ENCODE assay signal across 8 cellular contexts in the genomic region with DNA sequence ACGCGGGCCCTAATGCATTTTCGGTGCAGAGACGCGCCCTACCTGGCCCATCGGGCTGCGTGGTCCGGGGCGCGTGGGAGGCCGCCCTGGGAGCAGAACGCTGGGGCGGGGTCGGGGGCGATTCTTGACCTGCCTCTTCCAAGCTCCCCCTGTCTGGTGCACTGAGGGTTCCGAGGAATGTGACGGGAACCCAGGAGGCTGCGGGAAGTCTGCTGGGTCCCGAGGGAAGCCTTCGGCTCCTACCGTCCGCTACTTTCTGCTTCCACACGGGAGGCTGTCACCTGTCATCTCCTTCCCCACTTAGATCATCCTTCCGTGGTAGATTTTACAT. TPM values are rescaled to one million over a fixed set of nuclear protein-coding genes. Genes with fewer than 3 reads are reported as not detected.
DNase-seq lines count a peak whose midpoint lies in the region; ATAC-seq, FAIRE-seq and TF ChIP-seq lines count a peak whose summit lies in the region.

No MANE protein-coding gene starts in this region.

- WGBS in iPS DF 6.9 (ENCODE audit: insufficient coverage, insufficient read length): no CpG with 5 or more reads among the region's 24 CpGs
- WGBS in smooth muscle cell (ENCODE audit: low lambda C conversion rate): 9% methylated on average over 12 of the region's 24 CpGs

- CTCF ChIA-PET in activated CD8-positive, alpha-beta T cell treated with anti-CD3 and anti-CD28 coated beads for 36 hours (lab: Charles Lee): interaction anchor here (0.8 to 1.9 kb wide), 9 partner anchors 11 to 974 kb away, joined by 3 to 12 read pairs (median 4); a partner anchor contains a TSS

- no peak for ATAC-seq in activated CD8-positive, alpha-beta T cell treated with anti-CD3 and anti-CD28 coated beads for 36 hours
- ATAC-seq in HG02678 (IDR thresholded peaks at IDR 0.05; ENCODE audit: unreplicated experiment) (no peak), HG03469 (IDR thresholded peaks at IDR 0.05; ENCODE audit: unreplicated experiment) (no peak)

- H3F3A ChIP-seq in smooth muscle cell (ENCODE audit: low read depth): no peaks in the 10 kb centered on the region

- no peak for FAIRE-seq in frontal cortex (lab: Jason Lieb, UNC)

- intact Hi-C loops in activated CD8-positive, alpha-beta T cell treated with anti-CD3 and anti-CD28 coated beads for 36 hours (cut with micrococcal nuclease): loop anchor here (2.0 kb wide), 1 partner anchor 974 kb away; no protein-coding TSS in a partner anchor

- peak overlapping the region; percentile 55 for H3K27ac Mint-ChIP-seq in activated CD8-positive, alpha-beta T cell treated with anti-CD3 and anti-CD28 coated beads for 36 hours

- POLR2A ChIA-PET in activated CD8-positive, alpha-beta T cell treated with anti-CD3 and anti-CD28 coated beads for 36 hours (lab: Charles Lee): interaction anchor here (0.9 to 1.6 kb wide), 3 partner anchors 47 to 288 kb away, joined by 3 to 7 read pairs (median 3); no protein-coding TSS in a partner anchor

- H2AFZ ChIP-seq in smooth muscle cell (ENCODE audit: low read depth): peak overlapping the region; percentile 96

- H3K9me3 ChIP-seq in BE2C (no peaks in the 10 kb centered on the region), iPS DF 6.9 (ENCODE audit: control insufficient read depth, insufficient read depth, low read length) (no peaks in the 10 kb centered on the region), smooth muscle cell (replicated peaks; ENCODE audit: low read depth) (no peaks in the 10 kb centered on the region)

- H3K27me3 ChIP-seq in BE2C: peaks cover 6% of the 10 kb centered on the region
- H3K27me3 ChIP-seq in iPS DF 6.9 (ENCODE audit: control insufficient read depth, insufficient read depth, low read length): no peaks in the 10 kb centered on the region
- H3K27me3 ChIP-seq in smooth muscle cell (ENCODE audit: low read depth): no peaks in the 10 kb centered on the region

- peaks cover 13% of the 10 kb centered on the region for H3K4me1 Mint-ChIP-seq in activated CD8-positive, alpha-beta T cell treated with anti-CD3 and anti-CD28 coated beads for 36 hours (ENCODE audit: low read depth)

- no peak overlapping the region for H3K9ac ChIP-seq in smooth muscle cell (ENCODE audit: low read depth)

- no peak for TF ChIP-seq CTCF in BE2C (IDR thresholded peaks at IDR 0.05; ENCODE audit: low read depth, low read length)
- TF ChIP-seq CTCF in HFF-Myc (IDR thresholded peaks at IDR 0.05; ENCODE audit: low read depth, low read length, missing control alignments): no peak
- TF ChIP-seq CTCF in activated CD8-positive, alpha-beta T cell treated with anti-CD3 and anti-CD28 coated beads for 36 hours (IDR thresholded peaks at IDR 0.05): no peak
- no peak for TF ChIP-seq CTCF in smooth muscle cell (IDR thresholded peaks at IDR 0.05; ENCODE audit: borderline replicate concordance, insufficient read depth, poor library complexity, severe bottlenecking)

- H4K20me1 ChIP-seq in smooth muscle cell (ENCODE audit: low read depth): peaks cover 18% of the 10 kb centered on the region

- 0 out of 2 replicates have a peak, but pooled peaks cover 3% of the 10 kb centered on the region for H3K4me1 ChIP-seq in BE2C
- no peaks in the 10 kb centered on the region for H3K4me1 ChIP-seq in iPS DF 6.9 (ENCODE audit: control insufficient read depth, insufficient read depth, low read length)
- peaks cover 10% of the 10 kb centered on the region for H3K4me1 ChIP-seq in smooth muscle cell (ENCODE audit: low read depth)

- peaks cover 1% of the 10 kb centered on the region for H3K27me3 Mint-ChIP-seq in activated CD8-positive, alpha-beta T cell treated with anti-CD3 and anti-CD28 coated beads for 36 hours

- H3K9me3 Mint-ChIP-seq in activated CD8-positive, alpha-beta T cell treated with anti-CD3 and anti-CD28 coated beads for 36 hours: no peaks in the 10 kb centered on the region

- no peaks in the 10 kb centered on the region for H3K36me3 Mint-ChIP-seq in activated CD8-positive, alpha-beta T cell treated with anti-CD3 and anti-CD28 coated beads for 36 hours (ENCODE audit: low read depth)

- H3K36me3 ChIP-seq in BE2C (no peaks in the 10 kb centered on the region), iPS DF 6.9 (ENCODE audit: control insufficient read depth, insufficient read depth, low read length) (no peaks in the 10 kb centered on the region), smooth muscle cell (ENCODE audit: low read depth) (no peaks in the 10 kb centered on the region)

- H3K4me3 ChIP-seq in BE2C (ENCODE audit: low read depth, low read length): peak overlapping the region; percentile 92
- peak overlapping the region; percentile 62 for H3K4me3 ChIP-seq in HFF-Myc (replicated peaks; ENCODE audit: low read depth, low read length)
- H3K4me3 ChIP-seq in iPS DF 6.9 (ENCODE audit: low read length): peak overlapping the region; percentile 69
- peak overlapping the region; percentile 91 for H3K4me3 ChIP-seq in smooth muscle cell

- peaks cover 18% of the 10 kb centered on the region for H3K79me2 ChIP-seq in smooth muscle cell (ENCODE audit: low read depth)

- no peak for DNase-seq in BE2C
- DNase-seq in HFF-Myc (ENCODE audit: extremely low read depth, low read depth): no peak
- no peak for DNase-seq in activated CD8-positive, alpha-beta T cell treated with anti-CD3 and anti-CD28 coated beads for 36 hours
- no peak for DNase-seq in iPS DF 6.9 (ENCODE audit: low read depth, low spot score)
- no peak for DNase-seq in smooth muscle cell (lab: John Stamatoyannopoulos, UW; ENCODE audit: unreplicated experiment)
- DNase-seq in frontal cortex (ENCODE audit: low spot score in 2 of 2): no peak

- peak overlapping the region; percentile 80 for H3K4me3 Mint-ChIP-seq in activated CD8-positive, alpha-beta T cell treated with anti-CD3 and anti-CD28 coated beads for 36 hours

- peak overlapping the region; percentile 94 for H3K4me2 ChIP-seq in smooth muscle cell

- no peak overlapping the region for H3K27ac ChIP-seq in iPS DF 6.9 (ENCODE audit: low read length)
- H3K27ac ChIP-seq in smooth muscle cell (ENCODE audit: low read depth): no peak overlapping the region

RNA-seq across cellular contexts. Expression of a gene that starts 0.8 kb away (rescaled TPM):
- 13.0 TPM for polyA plus RNA-seq in BE2C (2012; ENCODE audit: insufficient read depth, insufficient read length, low read depth)
- 1 to 10 TPM; 6.3 to 6.7 TPM for total RNA-seq in activated CD8-positive, alpha-beta T cell treated with anti-CD3 and anti-CD28 coated beads for 36 hours
- total RNA-seq in smooth muscle cell (8.1 and 13.2 TPM in 2 replicates), frontal cortex (12.6 TPM)
- 15.8 and 16.1 TPM in 2 replicates for polyA plus RNA-seq in smooth muscle cell

RNA-seq across cellular contexts. Expression of a gene that starts 59.9 kb away (rescaled TPM):
- polyA plus RNA-seq in BE2C (2012; ENCODE audit: insufficient read depth, insufficient read length, low read depth): 10.8 TPM
- 10 to 100 TPM; 12.5 to 13.4 TPM for total RNA-seq in activated CD8-positive, alpha-beta T cell treated with anti-CD3 and anti-CD28 coated beads for 36 hours
- 19.6 and 28.4 TPM in 2 replicates for total RNA-seq in smooth muscle cell
- 18.4 and 26.0 TPM in 2 replicates for polyA plus RNA-seq in smooth muscle cell
- total RNA-seq in frontal cortex: 157 TPM
